ENCODE assay signal across 11 cellular contexts in genomic region chr7:105131033-105131656, GRCh38.
DNase-seq lines count a peak whose midpoint lies in the region; ATAC-seq, FAIRE-seq and TF ChIP-seq lines count a peak whose summit lies in the region.
"Had no signal": no experiment of that assay in that cellular context is flagged by ENCODE, and none has a peak within 500 bp of the region (broad histone marks: within the 10 kb centered on the region; RNA-seq: fewer than 3 reads in every experiment).

No MANE protein-coding gene starts in this region.

- H3K27ac ChIP-seq in dorsolateral prefrontal cortex: peak overlapping the region in 56 of 59 donors; percentile 6 to 91 (median 71)
- H3K27ac ChIP-seq in aorta (ENCODE audit: low read depth in 1 of 2, low read length in 2 of 2): no peak overlapping the region
- H3K27ac ChIP-seq in kidney (ENCODE audit: low read depth in 2 of 2, low read length in 2 of 2): no peak overlapping the region
- H3K27ac ChIP-seq: vagina had no signal

- H3K9me3 ChIP-seq in aorta (ENCODE audit: control insufficient read depth, low read length): no peaks in the 10 kb centered on the region
- no peaks in the 10 kb centered on the region for H3K9me3 ChIP-seq in kidney (ENCODE audit: control insufficient read depth in 1 of 2, low read length in 2 of 2)
- H3K9me3 ChIP-seq: vagina had no signal

- H3K4me3 ChIP-seq in dorsolateral prefrontal cortex (no peak overlapping the region), aorta (ENCODE audit: low read length in 2 of 2) (no peak overlapping the region), kidney (ENCODE audit: low read length in 2 of 2) (no peak overlapping the region)
- H3K4me3 ChIP-seq: vagina had no signal

- ATAC-seq in stimulated activated naive CD8-positive, alpha-beta T cell treated with anti-CD3 and anti-CD28 coated beads, Interleukin-15, Interleukin-2, amounts not matched to agents 100 U/mL and 50 U/mL, for 24 hours: no peak
- ATAC-seq in HG03196 (IDR thresholded peaks at IDR 0.05; ENCODE audit: unreplicated experiment) (peak; percentile 53), aorta (ENCODE audit: low FRiP score) (no peak)

- DNase-seq in stimulated activated naive CD8-positive, alpha-beta T cell treated with anti-CD3 and anti-CD28 coated beads, Interleukin-15, Interleukin-2, amounts not matched to agents 100 U/mL and 50 U/mL, for 24 hours: no peak
- no peak for DNase-seq in dorsolateral prefrontal cortex
- no peak for DNase-seq in aorta
- DNase-seq in midbrain (lab: John Stamatoyannopoulos, UW): no peak
- DNase-seq in NCI-H2029 (lab: John Stamatoyannopoulos, UW): no peak
- no peak for DNase-seq in kidney
- DNase-seq: stimulated activated CD4-positive, alpha-beta T cell treated with anti-CD3 and anti-CD28 coated beads, Interleukin-4, amount 100 ng/mL, for 24 hours; T1000 had no signal

- peaks cover 22% of the 10 kb centered on the region for H3K36me3 Mint-ChIP-seq in stimulated activated naive CD8-positive, alpha-beta T cell treated with anti-CD3 and anti-CD28 coated beads, Interleukin-15, Interleukin-2, amounts not matched to agents 100 ng/mL and 50 ng/mL, for 24 hours (ENCODE audit: low read depth)

- 89 to 90% methylated on average over 12 of the region's 12 CpGs for WGBS in aorta, 2 donors

- no peak for FAIRE-seq in kidney (lab: Jason Lieb, UNC)

- TF ChIP-seq CTCF in dorsolateral prefrontal cortex (IDR thresholded peaks at IDR 0.05 in 54 of 56, conservative IDR thresholded peaks at IDR 0.05 in 2 of 56; ENCODE audit: low read depth in 1 of 56, partially characterized antibody in 56 of 56) (no peak), kidney (IDR thresholded peaks at IDR 0.05; ENCODE audit: borderline replicate concordance, extremely low read depth, insufficient read depth) (no peak)

- intact Hi-C loops in dorsolateral prefrontal cortex (cut with DNase I) (loop anchor here in 1 of 2 donors (10.0 kb wide), 1 partner anchor 354 kb away; no protein-coding TSS in a partner anchor), aorta (cut with DNase I) (no loop called here), kidney (cut with DNase I) (no loop called here)

- no peaks in the 10 kb centered on the region for H3K27me3 Mint-ChIP-seq in stimulated activated naive CD8-positive, alpha-beta T cell treated with anti-CD3 and anti-CD28 coated beads, Interleukin-15, Interleukin-2, amounts not matched to agents 100 ng/mL and 50 ng/mL, for 24 hours

- H3K4me1 ChIP-seq in aorta (ENCODE audit: control insufficient read depth in 1 of 2, insufficient read depth in 2 of 2, low read length in 2 of 2): no peaks in the 10 kb centered on the region
- peaks cover 0 to 6% of the 10 kb centered on the region in 2 donors for H3K4me1 ChIP-seq in kidney (ENCODE audit: control insufficient read depth in 1 of 2, insufficient read depth in 1 of 2, low read depth in 1 of 2, low read length in 2 of 2)
- H3K4me1 ChIP-seq: vagina had no signal

- no peak overlapping the region for H3K9ac ChIP-seq in kidney (ENCODE audit: low read length in 2 of 2)

- H3K9me3 Mint-ChIP-seq in stimulated activated naive CD8-positive, alpha-beta T cell treated with anti-CD3 and anti-CD28 coated beads, Interleukin-15, Interleukin-2, amounts not matched to agents 100 ng/mL and 50 ng/mL, for 24 hours: no peaks in the 10 kb centered on the region

- H3K36me3 ChIP-seq in aorta (ENCODE audit: control insufficient read depth in 1 of 2, insufficient read depth in 2 of 2, low read length in 1 of 2) (peaks cover 0 to 4% of the 10 kb centered on the region in 2 donors), kidney (ENCODE audit: control insufficient read depth in 1 of 2, insufficient read depth in 2 of 2, low read length in 2 of 2) (peaks cover 0 to 3% of the 10 kb centered on the region in 2 donors)

- H3K4me3 Mint-ChIP-seq in stimulated activated naive CD8-positive, alpha-beta T cell treated with anti-CD3 and anti-CD28 coated beads, Interleukin-15, Interleukin-2, amounts not matched to agents 100 ng/mL and 50 ng/mL, for 24 hours: no peak overlapping the region

- peak overlapping the region; percentile 4 for H3K27ac Mint-ChIP-seq in stimulated activated naive CD8-positive, alpha-beta T cell treated with anti-CD3 and anti-CD28 coated beads, Interleukin-15, Interleukin-2, amounts not matched to agents 100 ng/mL and 50 ng/mL, for 24 hours

- H3K4me1 Mint-ChIP-seq in stimulated activated naive CD8-positive, alpha-beta T cell treated with anti-CD3 and anti-CD28 coated beads, Interleukin-15, Interleukin-2, amounts not matched to agents 100 ng/mL and 50 ng/mL, for 24 hours (ENCODE audit: low read depth): peaks cover 25% of the 10 kb centered on the region

- H3K27me3 ChIP-seq in dorsolateral prefrontal cortex (no peaks in the 10 kb centered on the region), aorta (ENCODE audit: control insufficient read depth in 1 of 2, insufficient read depth in 2 of 2, low read length in 1 of 2) (no peaks in the 10 kb centered on the region)
- H3K27me3 ChIP-seq: vagina had no signal

Comparison
In these comparisons a context has a peak if more than half of its experiments do, and no peak if none do; other contexts are left out.
1. H3K27ac ChIP-seq: peak in dorsolateral prefrontal cortex (56 of 59); none in aorta (0 of 2) and kidney (0 of 2).